Comparison of ENCODE assay signal across 13 cellular contexts in genomic region chr17:27959382-27959709, GRCh38.
"Had no signal": no experiment of that assay in that cellular context is flagged by ENCODE, and none has a peak within 500 bp of the region (broad histone marks: within the 10 kb centered on the region; RNA-seq: fewer than 3 reads in every experiment).

No MANE protein-coding gene starts in this region.

- H3K9me3 ChIP-seq: prostate gland, transverse colon had no signal

- ATAC-seq: effector memory CD8-positive, alpha-beta T cell; right cardiac atrium had no signal

- H3K4me3 ChIP-seq: prostate gland, skin epidermis, transverse colon had no signal

- H3K4me1 ChIP-seq: prostate gland, transverse colon had no signal

- H3K27ac ChIP-seq: prostate gland, skin epidermis, transverse colon had no signal

- DNase-seq: activated CD4-positive, alpha-beta T cell treated with anti-CD3 and anti-CD28 coated beads, Interleukin-2, amount 10 ng/mL, durations not matched to agents 7 days and 5 days; activated CD8-positive, alpha-beta memory T cell treated with anti-CD3 and anti-CD28 coated beads for 24 hours; activated naive CD4-positive, alpha-beta T cell treated with Interleukin-2 at 50 U/mL for 16 hours; aorta; dermis blood vessel endothelial cell; effector memory CD8-positive, alpha-beta T cell; nephron progenitor cell; right cardiac atrium; stimulated activated CD4-positive, alpha-beta T cell treated with anti-CD3 and anti-CD28 coated beads, Interleukin-4, amount 100 ng/mL, for 24 hours; stimulated activated naive CD4-positive, alpha-beta T cell; transverse colon had no signal

- H3K36me3 ChIP-seq: prostate gland, transverse colon had no signal
